In genomic region chr9:31275419-31275818, GRCh38 we compare ENCODE assay signal across 16 cellular contexts.
DNase-seq lines count a peak whose midpoint lies in the region; ATAC-seq and TF ChIP-seq lines count a peak whose summit lies in the region.
"Had no signal": no experiment of that assay in that cellular context is flagged by ENCODE, and none has a peak within 500 bp of the region (broad histone marks: within the 10 kb centered on the region; RNA-seq: fewer than 3 reads in every experiment).

No MANE protein-coding gene starts in this region.

- H3K4me3 ChIP-seq in endodermal cell (ENCODE audit: low read length), result peak overlapping the region; percentile 10
- H3K4me3 ChIP-seq: BLaER1 had no signal

- POLR2A ChIA-PET in T-cell (lab: Charles Lee), result no interaction called here

- H3K36me3 ChIP-seq in endodermal cell (ENCODE audit: control insufficient read depth, insufficient read depth, low read length), result no peaks in the 10 kb centered on the region
- H3K36me3 ChIP-seq: BLaER1 had no signal

- H3K9me3 Mint-ChIP-seq in endodermal cell (no peaks in the 10 kb centered on the region), type B pancreatic cell (peaks cover 5% of the 10 kb centered on the region), T-cell (no peaks in the 10 kb centered on the region)

- TF ChIP-seq CTCF in endodermal cell (conservative IDR thresholded peaks at IDR 0.05) (no peak), type B pancreatic cell (conservative IDR thresholded peaks at IDR 0.05) (no peak)

- H3K4me3 Mint-ChIP-seq in endodermal cell, result no peak overlapping the region
- peak overlapping the region; percentile 35 for H3K4me3 Mint-ChIP-seq in type B pancreatic cell
- no peak overlapping the region for H3K4me3 Mint-ChIP-seq in T-cell
- H3K4me3 Mint-ChIP-seq: CD8-positive, alpha-beta memory T cell had no signal

- CTCF ChIA-PET in T-cell (lab: Charles Lee), result no interaction called here

- H3K9me3 ChIP-seq in endodermal cell (ENCODE audit: control insufficient read depth, low read length), result no peaks in the 10 kb centered on the region
- H3K9me3 ChIP-seq: BLaER1 had no signal

- H3K36me3 Mint-ChIP-seq in endodermal cell (ENCODE audit: low read depth) (no peaks in the 10 kb centered on the region), type B pancreatic cell (peaks cover 4% of the 10 kb centered on the region), T-cell (no peaks in the 10 kb centered on the region)

- DNase-seq in NCI-H748 (lab: John Stamatoyannopoulos, UW; ENCODE audit: unreplicated experiment) (peak; percentile 36), NCI-H748 treated with DMSO at 0.1 percent for 48 hours (lab: John Stamatoyannopoulos, UW) (no peak), NCI-H69 (lab: John Stamatoyannopoulos, UW) (peak; percentile 74), endodermal cell (no peak), type B pancreatic cell (ENCODE audit: extremely low spot score, unreplicated experiment) (no peak), GM19240 (ENCODE audit: insufficient read length, low spot score) (no peak), T-cell (no peak), HPDE6-E6E7 (ENCODE audit: extremely low spot score) (no peak)
- DNase-seq: 8988T; AML-193; Calu3; CD8-positive, alpha-beta memory T cell; DMS 273 treated with DMSO at 0.1 percent for 48 hours; DMS79; H7 had no signal

- H3K9ac ChIP-seq in endodermal cell (ENCODE audit: extremely low read depth, low read length, poor library complexity, severe bottlenecking), result no peak overlapping the region
- H3K9ac ChIP-seq: BLaER1 had no signal

- H3K27me3 Mint-ChIP-seq in endodermal cell (ENCODE audit: insufficient read depth), result peaks cover 22% of the 10 kb centered on the region
- H3K27me3 Mint-ChIP-seq in type B pancreatic cell, result no peaks in the 10 kb centered on the region
- no peaks in the 10 kb centered on the region for H3K27me3 Mint-ChIP-seq in T-cell

- H3K27me3 ChIP-seq in endodermal cell (ENCODE audit: control insufficient read depth, insufficient read depth, low read length, poor library complexity, severe bottlenecking), result no peaks in the 10 kb centered on the region
- H3K27me3 ChIP-seq: BLaER1 had no signal

- peaks cover 12% of the 10 kb centered on the region for H3K4me1 ChIP-seq in endodermal cell (ENCODE audit: control insufficient read depth, insufficient read depth, low read length)
- H3K4me1 ChIP-seq: BLaER1 had no signal

- no CpG with 5 or more reads among the region's 1 CpG for WGBS in endodermal cell (ENCODE audit: insufficient coverage in 1 of 2, insufficient read length in 1 of 2), 2 experiments

- no peak overlapping the region for H3K27ac ChIP-seq in endodermal cell (ENCODE audit: low read depth, low read length)
- H3K27ac ChIP-seq: BLaER1 had no signal

- peaks cover 32% of the 10 kb centered on the region for H3K4me1 Mint-ChIP-seq in endodermal cell
- no peaks in the 10 kb centered on the region for H3K4me1 Mint-ChIP-seq in type B pancreatic cell (ENCODE audit: unreplicated experiment)
- peaks cover 30 to 35% (median 33%) of the 10 kb centered on the region in 3 donors for H3K4me1 Mint-ChIP-seq in T-cell

- no peak for ATAC-seq in T-cell (replicated peaks in 1 of 4)

- H3K27ac Mint-ChIP-seq in endodermal cell (no peak overlapping the region), type B pancreatic cell (peak overlapping the region; percentile 93), T-cell (no peak overlapping the region)
- H3K27ac Mint-ChIP-seq: CD8-positive, alpha-beta memory T cell had no signal

Comparison
In these comparisons a context has a peak if more than half of its experiments do, and no peak if none do; other contexts are left out.
1. DNase-seq: peak in NCI-H748 (single experiment) and NCI-H69 (single experiment); none in NCI-H748 treated with DMSO at 0.1 percent for 48 hours (single experiment), endodermal cell (single experiment), type B pancreatic cell (single experiment), GM19240 (single experiment), T-cell (0 of 34) and HPDE6-E6E7 (single experiment).